Comparison of ENCODE assay signal across 23 cellular contexts in the genomic region with DNA sequence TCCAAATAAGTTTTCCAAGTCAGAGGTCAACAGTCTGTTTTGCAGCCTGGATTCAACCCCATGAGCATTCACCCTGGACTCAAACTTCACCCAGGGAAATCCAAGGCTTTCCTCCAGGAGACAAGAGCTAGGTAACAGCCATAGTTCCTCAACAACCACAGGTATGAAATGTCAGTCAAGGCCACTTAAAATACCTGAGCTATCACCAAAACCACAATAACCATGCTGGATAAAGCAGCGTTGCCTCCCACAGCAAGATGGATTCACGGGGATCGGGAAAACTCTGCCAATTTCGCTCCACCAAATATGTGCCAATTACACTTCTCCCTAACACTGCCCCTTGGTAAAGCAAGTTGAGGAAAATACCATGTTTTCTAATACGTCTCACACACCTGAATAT.
"Had no signal": no experiment of that assay in that cellular context is flagged by ENCODE, and none has a peak within 500 bp of the region (broad histone marks: within the 10 kb centered on the region; RNA-seq: fewer than 3 reads in every experiment).

No MANE protein-coding gene starts in this region.

- H3K4me3 ChIP-seq: Peyer's patch, SJCRH30 had no signal

- H3K27me3 ChIP-seq: Peyer's patch, SJCRH30 had no signal

- H3K9me3 ChIP-seq: Peyer's patch, SJCRH30 had no signal

- H3K27ac ChIP-seq: Peyer's patch, SJCRH30 had no signal

- ATAC-seq: PC-3, Right ventricle myocardium inferior, SK-N-SH treated with all-trans-retinoic acid at 6 μM for 48 hours had no signal

- H3K36me3 ChIP-seq: Peyer's patch, SJCRH30 had no signal

- DNase-seq: Kasumi-1, KG1, MV-4-11, NCI-H1048, NCI-H1417 treated with DMSO at 0.1 percent for 48 hours, NCI-H146, NCI-H1694 treated with DMSO at 0.1 percent for 48 hours, NCI-H1930, NCI-H2081, NCI-H2107, NCI-H2171, NCI-H226, NCI-H446, NCI-H510A, NCI-H524 treated with DMSO at 0.1 percent for 48 hours, NCI-H69, NCI-H774, PC-3, Peyer's patch, SHP77 treated with DMSO at 0.1 percent for 48 hours, SJCRH30 had no signal

- H3K4me1 ChIP-seq: Peyer's patch, SJCRH30 had no signal
